Comparison of ENCODE assay signal across 28 cellular contexts in genomic region chr16:60922920-60923319, GRCh38.
"Had no signal": no experiment of that assay in that cellular context is flagged by ENCODE, and none has a peak within 500 bp of the region (broad histone marks: within the 10 kb centered on the region; RNA-seq: fewer than 3 reads in every experiment).

No MANE protein-coding gene starts in this region.

- H3K4me1 ChIP-seq: stomach, suprapubic skin, testis, thyroid gland, tibial artery, tibial nerve, transverse colon, upper lobe of left lung, upper lobe of right lung, uterus, vagina had no signal

- H3K36me3 ChIP-seq: stomach, suprapubic skin, thoracic aorta, thyroid gland, tibial artery, tibial nerve, transverse colon, upper lobe of left lung, upper lobe of right lung, uterus, vagina had no signal

- H3K27ac ChIP-seq: stomach, suprapubic skin, testis, thoracic aorta, thyroid gland, tibial artery, tibial nerve, transverse colon, upper lobe of left lung, upper lobe of right lung, uterus, vagina had no signal

- H3K9me3 Mint-ChIP-seq: type B pancreatic cell had no signal

- H3K4me3 ChIP-seq: stomach, suprapubic skin, testis, thoracic aorta, thyroid gland, tibial artery, tibial nerve, transverse colon, upper lobe of left lung, upper lobe of right lung, uterus, vagina had no signal

- H3K27me3 ChIP-seq: stomach, suprapubic skin, testis, thyroid gland, tibial artery, tibial nerve, transverse colon, upper lobe of left lung, upper lobe of right lung, uterus, vagina had no signal

- H3K4me3 Mint-ChIP-seq: stimulated activated effector memory CD8-positive, alpha-beta T cell treated with anti-CD3 and anti-CD28 coated beads, Interleukin-12 subunit alpha, Interleukin-12 subunit beta, amount 100 ng/mL, for 72 hours; stimulated activated memory B cell treated with anti-CD40 and anti-IgM and Interleukin-4, amounts not matched to agents 10 μg/mL and 1 μg/mL and 100 μg/mL, for 72 hours; stimulated activated naive B cell treated with anti-CD40 and anti-IgM and Interleukin-4, amounts not matched to agents 10 μg/mL and 1 μg/mL and 100 μg/mL, for 72 hours; stimulated activated naive CD8-positive, alpha-beta T cell treated with anti-CD3 and anti-CD28 coated beads, Interleukin-15, amount 100 ng/mL, for 72 hours; stimulated activated naive CD8-positive, alpha-beta T cell treated with anti-CD3 and anti-CD28 coated beads, Interleukin-15, Interleukin-2, amounts not matched to agents 100 ng/mL and 50 ng/mL, for 24 hours; type B pancreatic cell had no signal

- H3K27me3 Mint-ChIP-seq: stimulated activated memory B cell treated with anti-CD40 and anti-IgM and Interleukin-4, amounts not matched to agents 10 μg/mL and 1 μg/mL and 100 μg/mL, for 72 hours; stimulated activated naive B cell treated with anti-CD40 and anti-IgM and Interleukin-4, amounts not matched to agents 10 μg/mL and 1 μg/mL and 100 μg/mL, for 72 hours; stimulated activated naive CD8-positive, alpha-beta T cell treated with anti-CD3 and anti-CD28 coated beads, Interleukin-15, amount 100 ng/mL, for 72 hours; stimulated activated naive CD8-positive, alpha-beta T cell treated with anti-CD3 and anti-CD28 coated beads, Interleukin-15, Interleukin-2, amounts not matched to agents 100 ng/mL and 50 ng/mL, for 24 hours had no signal

- H3K4me1 Mint-ChIP-seq: stimulated activated effector memory CD8-positive, alpha-beta T cell treated with anti-CD3 and anti-CD28 coated beads, Interleukin-12 subunit alpha, Interleukin-12 subunit beta, amount 100 ng/mL, for 72 hours; stimulated activated memory B cell treated with anti-CD40 and anti-IgM and Interleukin-4, amounts not matched to agents 10 μg/mL and 1 μg/mL and 100 μg/mL, for 72 hours; stimulated activated naive B cell treated with anti-CD40 and anti-IgM and Interleukin-4, amounts not matched to agents 10 μg/mL and 1 μg/mL and 100 μg/mL, for 72 hours; stimulated activated naive CD8-positive, alpha-beta T cell treated with anti-CD3 and anti-CD28 coated beads, Interleukin-15, amount 100 ng/mL, for 72 hours had no signal

- ATAC-seq: stimulated activated effector memory CD8-positive, alpha-beta T cell treated with anti-CD3 and anti-CD28 coated beads, Interleukin-12 subunit alpha, Interleukin-12 subunit beta, amount 100 ng/mL, for 72 hours; stimulated activated memory B cell treated with anti-CD40 and anti-IgM and Interleukin-4, amounts not matched to agents 10 μg/mL and 1 μg/mL and 100 μg/mL, for 72 hours; stimulated activated naive B cell treated with anti-CD40 and anti-IgM and Interleukin-4, amounts not matched to agents 10 μg/mL and 1 μg/mL and 100 μg/mL, for 72 hours; stimulated activated naive CD8-positive, alpha-beta T cell treated with anti-CD3 and anti-CD28 coated beads, Interleukin-15, amount 100 ng/mL, for 72 hours; stimulated activated naive CD8-positive, alpha-beta T cell treated with anti-CD3 and anti-CD28 coated beads, Interleukin-15, Interleukin-2, amounts not matched to agents 100 U/mL and 50 U/mL, for 24 hours; upper lobe of right lung had no signal

- H3K27ac Mint-ChIP-seq: stimulated activated effector memory CD8-positive, alpha-beta T cell treated with anti-CD3 and anti-CD28 coated beads, Interleukin-12 subunit alpha, Interleukin-12 subunit beta, amount 100 ng/mL, for 72 hours; stimulated activated memory B cell treated with anti-CD40 and anti-IgM and Interleukin-4, amounts not matched to agents 10 μg/mL and 1 μg/mL and 100 μg/mL, for 72 hours; stimulated activated naive B cell treated with anti-CD40 and anti-IgM and Interleukin-4, amounts not matched to agents 10 μg/mL and 1 μg/mL and 100 μg/mL, for 72 hours; stimulated activated naive CD8-positive, alpha-beta T cell treated with anti-CD3 and anti-CD28 coated beads, Interleukin-15, amount 100 ng/mL, for 72 hours; stimulated activated naive CD8-positive, alpha-beta T cell treated with anti-CD3 and anti-CD28 coated beads, Interleukin-15, Interleukin-2, amounts not matched to agents 100 ng/mL and 50 ng/mL, for 24 hours; type B pancreatic cell had no signal

- H3K9me3 ChIP-seq: suprapubic skin, testis, thoracic aorta, thyroid gland, tibial artery, tibial nerve, transverse colon, upper lobe of left lung, upper lobe of right lung, uterus, vagina had no signal

- DNase-seq: stimulated activated CD4-positive, alpha-beta T cell treated with anti-CD3 and anti-CD28 coated beads, Interleukin-2, amount 100 ng/mL, for 48 hours; stimulated activated CD4-positive, alpha-beta T cell treated with anti-CD3 and anti-CD28 coated beads, Interleukin-4, amount 100 ng/mL, for 1 hour; stimulated activated CD4-positive, alpha-beta T cell treated with anti-CD3 and anti-CD28 coated beads, Interleukin-4, amount 100 ng/mL, for 24 hours; stimulated activated CD4-positive, alpha-beta T cell treated with anti-CD3 and anti-CD28 coated beads, Interleukin-4, amount 100 ng/mL, for 4 hours; stimulated activated CD8-positive, alpha-beta memory T cell treated with anti-CD3 and anti-CD28 coated beads, Interleukin-4, amount 100 ng/mL, for 48 hours; stimulated activated naive B cell treated with anti-CD40 and anti-IgM and Interleukin-4, amounts not matched to agents 10 μg/mL and 1 μg/mL and 100 μg/mL, for 72 hours; stimulated activated naive CD4-positive, alpha-beta T cell; stimulated activated naive CD4-positive, alpha-beta T cell treated with Interleukin-2 at 50 U/mL for 16 hours; stimulated activated naive CD8-positive, alpha-beta T cell treated with anti-CD3 and anti-CD28 coated beads, Interleukin-15, amount 100 ng/mL, for 72 hours; stimulated activated naive CD8-positive, alpha-beta T cell treated with anti-CD3 and anti-CD28 coated beads, Interleukin-15, Interleukin-2, amounts not matched to agents 100 U/mL and 50 U/mL, for 24 hours; stomach; substantia nigra; testis; thyroid gland; tibial artery; transverse colon; trophoblast cell; upper lobe of left lung; upper lobe of right lung; uterus had no signal

- H3K36me3 Mint-ChIP-seq: stimulated activated effector memory CD8-positive, alpha-beta T cell treated with anti-CD3 and anti-CD28 coated beads, Interleukin-12 subunit alpha, Interleukin-12 subunit beta, amount 100 ng/mL, for 72 hours; stimulated activated memory B cell treated with anti-CD40 and anti-IgM and Interleukin-4, amounts not matched to agents 10 μg/mL and 1 μg/mL and 100 μg/mL, for 72 hours; stimulated activated naive B cell treated with anti-CD40 and anti-IgM and Interleukin-4, amounts not matched to agents 10 μg/mL and 1 μg/mL and 100 μg/mL, for 72 hours; type B pancreatic cell had no signal
